ENCODE assay signal across 11 cellular contexts in genomic region chr21:41507521-41508414, GRCh38. TPM values are rescaled to one million over a fixed set of nuclear protein-coding genes. Genes with fewer than 3 reads are reported as not detected.
DNase-seq lines count a peak whose midpoint lies in the region; ATAC-seq and TF ChIP-seq lines count a peak whose summit lies in the region.
"Had no signal": no experiment of that assay in that cellular context is flagged by ENCODE, and none has a peak within 500 bp of the region (broad histone marks: within the 10 kb centered on the region; RNA-seq: fewer than 3 reads in every experiment).

TMPRSS2 (minus strand) TSS chr21:41508158; CDS start chr21:41498133, 10,025 bp downstream.

- ATAC-seq in heart left ventricle: peak in 2 of 4 donors; percentile 54 to 56

- TF ChIP-seq POLR2A in heart left ventricle (IDR thresholded peaks at IDR 0.05) (no peak), esophagus squamous epithelium (IDR thresholded peaks at IDR 0.05) (peak in 1 of 4 donors; percentile 24)

- TF ChIP-seq CTCF in heart left ventricle (IDR thresholded peaks at IDR 0.05): no peak
- TF ChIP-seq CTCF in esophagus squamous epithelium (IDR thresholded peaks at IDR 0.05): no peak
- TF ChIP-seq CTCF in GM13977 (IDR thresholded peaks at IDR 0.05; ENCODE audit: extremely low read depth, insufficient read depth, missing control alignments): no peak

- no peak for DNase-seq in heart left ventricle
- DNase-seq in cardiac septum (ENCODE audit: low spot score): no peak
- DNase-seq in esophagus squamous epithelium (lab: John Stamatoyannopoulos, UW): no peak
- no peak for DNase-seq in GM13977 (ENCODE audit: low spot score)
- no peak for DNase-seq in GM03348 (ENCODE audit: low spot score)
- DNase-seq in RPMI8226: no peak
- DNase-seq in cortex of kidney (lab: John Stamatoyannopoulos, UW): no peak
- DNase-seq: BE2C, SHP77 treated with DMSO at 0.1 percent for 48 hours had no signal

- H3K27me3 ChIP-seq in heart left ventricle (peaks cover 23 to 86% (median 46%) of the 10 kb centered on the region in 9 donors), esophagus squamous epithelium (peaks cover 0 to 82% (median 3%) of the 10 kb centered on the region in 4 donors), mucosa of stomach (ENCODE audit: control insufficient read depth, insufficient read depth, low read length) (peaks cover 9% of the 10 kb centered on the region)
- H3K27me3 ChIP-seq: BE2C had no signal

- peak within 1 kb of the TSS in 11 of 12 donors; percentile 7 to 46 (median 30) for H3K4me3 ChIP-seq in heart left ventricle
- H3K4me3 ChIP-seq in esophagus squamous epithelium: peak within 1 kb of the TSS; percentile 43 to 64 (median 52)
- peak within 1 kb of the TSS; percentile 72 for H3K4me3 ChIP-seq in mucosa of stomach (ENCODE audit: low read length)
- H3K4me3 ChIP-seq: K562 had no signal

- WGBS in heart left ventricle, 4 donors: 1 to 2% (median 1%) methylated on average over 58 to 85 of the region's 85 CpGs
- no CpG with 5 or more reads among the region's 85 CpGs for WGBS in esophagus squamous epithelium, 2 donors

- H3K27ac ChIP-seq in heart left ventricle (no peak within 1 kb of the TSS), esophagus squamous epithelium (peak within 1 kb of the TSS; percentile 59 to 80 (median 72))

- H3K36me3 ChIP-seq in heart left ventricle: no peaks in the 10 kb centered on the region
- H3K36me3 ChIP-seq in esophagus squamous epithelium: no peaks in the 10 kb centered on the region
- no peaks in the 10 kb centered on the region for H3K36me3 ChIP-seq in mucosa of stomach (ENCODE audit: control insufficient read depth, insufficient read depth, low read length)
- H3K36me3 ChIP-seq: BE2C had no signal

- H3K4me1 ChIP-seq in heart left ventricle (peaks cover 0 to 19% (median 4%) of the 10 kb centered on the region in 12 donors), esophagus squamous epithelium (peaks cover 9 to 22% (median 11%) of the 10 kb centered on the region in 3 donors), mucosa of stomach (ENCODE audit: control insufficient read depth, insufficient read depth, low read length) (peaks cover 39% of the 10 kb centered on the region)
- H3K4me1 ChIP-seq: BE2C had no signal

- in situ Hi-C loops in GM13977 (cut with MboI; ENCODE audit: low pct_unique_long_range_greater_than_20kb, low sequenced_read_pairs, unreplicated experiment): no loop called here

- intact Hi-C loops in heart left ventricle (cut with DNase I): no loop called here
- intact Hi-C loops in cardiac septum (cut with DNase I): no loop called here
- intact Hi-C loops in esophagus squamous epithelium (cut with DNase I): no loop called here

- H3K9me3 ChIP-seq in heart left ventricle (no peaks in the 10 kb centered on the region), esophagus squamous epithelium (no peaks in the 10 kb centered on the region), mucosa of stomach (ENCODE audit: control insufficient read depth, low read length) (no peaks in the 10 kb centered on the region)
- H3K9me3 ChIP-seq: BE2C had no signal

- peak within 1 kb of the TSS; percentile 94 for H3K9ac ChIP-seq in mucosa of stomach (ENCODE audit: low read length)

RNA-seq across cellular contexts. Expression of gene TMPRSS2, which starts in this region (rescaled TPM):
- total RNA-seq in heart left ventricle (not detected), cardiac septum (not detected), esophagus squamous epithelium (10 to 100 TPM; 12.2 to 50.5 (median 29.2) TPM)
- under 1 TPM in 1 of 2 donors, not detected in 1; 0.04 TPM for polyA plus RNA-seq in heart left ventricle
- polyA plus RNA-seq: K562 had no signal

Comparison
In these comparisons a context has a peak if more than half of its experiments do, and no peak if none do; other contexts are left out.
1. RNA of gene TMPRSS2 (total RNA-seq): 12.2 to 50.5 TPM in esophagus squamous epithelium; not detected in heart left ventricle and not detected in cardiac septum (single experiment); every median in the first group is over 10 times any median in the second.
2. H3K27ac ChIP-seq: peak in esophagus squamous epithelium (4 of 4); none in heart left ventricle (0 of 12).
3. Peak in every context shown above with its lines, with median percentiles within 50 percentile points of each other: H3K4me3 ChIP-seq.